ENCODE assay signal across 1 cellular context in genomic region chr13:98267080-98267912, GRCh38.
TF ChIP-seq lines count a peak whose summit lies in the region.

No MANE protein-coding gene starts in this region.

TF ChIP-seq in HepG2, 621 proteins besides CTCF, POLR2A, EP300 and RAD21 (continued from another document and continues in another):
- peak; percentile 82 for TF ChIP-seq CBX5 (CRISPR knock-in tag; IDR thresholded peaks at IDR 0.05; ENCODE audit: borderline replicate concordance)
- TF ChIP-seq SNAPC2 (CRISPR knock-in tag; IDR thresholded peaks at IDR 0.05): 0 out of 2 replicates have a peak, but pooled peaks have one; percentile 15
- no peak for TF ChIP-seq ZNF431 (CRISPR knock-in tag; IDR thresholded peaks at IDR 0.05; ENCODE audit: borderline replicate concordance, low read depth)
- no peak for TF ChIP-seq HHEX (CRISPR knock-in tag; IDR thresholded peaks at IDR 0.05)
- no peak for TF ChIP-seq ZNF710 (CRISPR knock-in tag; IDR thresholded peaks at IDR 0.05; ENCODE audit: borderline replicate concordance)
- no peak for TF ChIP-seq HCFC1 (IDR thresholded peaks at IDR 0.05; ENCODE audit: low read depth, low read length)
- no peak for TF ChIP-seq SRSF1 (optimal IDR thresholded peaks at IDR 0.05; ENCODE audit: low read depth, low read length)
- TF ChIP-seq NR2C2 (CRISPR knock-in tag; IDR thresholded peaks at IDR 0.05; ENCODE audit: borderline replicate concordance): no peak; the same call in 1 of the 2 replicates
- no peak for TF ChIP-seq ZNF567 (CRISPR knock-in tag; IDR thresholded peaks at IDR 0.05; ENCODE audit: borderline replicate concordance)
- TF ChIP-seq ZUFSP (CRISPR knock-in tag; IDR thresholded peaks at IDR 0.05; ENCODE audit: borderline replicate concordance): no peak
- TF ChIP-seq ZNF224 (CRISPR knock-in tag; IDR thresholded peaks at IDR 0.05): 0 out of 2 replicates have a peak, but pooled peaks have one; percentile 72
- TF ChIP-seq ZNF704 (CRISPR knock-in tag; IDR thresholded peaks at IDR 0.05; ENCODE audit: borderline replicate concordance): no peak
- TF ChIP-seq KDM5A (IDR thresholded peaks at IDR 0.05; ENCODE audit: borderline replicate concordance, low read length): no peak; the same call in 1 of the 2 replicates
- TF ChIP-seq PBX3 (CRISPR knock-in tag; IDR thresholded peaks at IDR 0.05; ENCODE audit: borderline replicate concordance): no peak
- no peak for TF ChIP-seq BRCA1 (CRISPR knock-in tag; IDR thresholded peaks at IDR 0.05)
- no peak for TF ChIP-seq ZBTB4 (CRISPR knock-in tag; IDR thresholded peaks at IDR 0.05; ENCODE audit: borderline replicate concordance)
- peak; percentile 71 for TF ChIP-seq HNF4A (CRISPR knock-in tag; IDR thresholded peaks at IDR 0.05)
- TF ChIP-seq DBP (CRISPR knock-in tag; IDR thresholded peaks at IDR 0.05; ENCODE audit: not compliant biosample characterization): no peak
- no peak for TF ChIP-seq ZFAT (CRISPR knock-in tag; conservative IDR thresholded peaks at IDR 0.05)
- no peak for TF ChIP-seq KLF16 (CRISPR knock-in tag; IDR thresholded peaks at IDR 0.05)
- TF ChIP-seq ZSCAN29 (CRISPR knock-in tag; conservative IDR thresholded peaks at IDR 0.05): peak; percentile 67; the same call in 1 of the 2 replicates
- no peak for TF ChIP-seq FLYWCH1 (CRISPR knock-in tag; IDR thresholded peaks at IDR 0.05)
- no peak for TF ChIP-seq ETS1 (CRISPR knock-in tag; IDR thresholded peaks at IDR 0.05)
- TF ChIP-seq ZSCAN21 (CRISPR knock-in tag; IDR thresholded peaks at IDR 0.05; ENCODE audit: borderline replicate concordance): peak; percentile 34; the same call in 1 of the 2 replicates
- no peak for TF ChIP-seq SALL2 (CRISPR knock-in tag; IDR thresholded peaks at IDR 0.05)
- no peak for TF ChIP-seq SOX13 (IDR thresholded peaks at IDR 0.05)
- peak in 1 of 2 experiments; percentile 81; a peak in 2 of 4 replicates for TF ChIP-seq SOX13 (CRISPR knock-in tag; conservative IDR thresholded peaks at IDR 0.05 in 1 of 2, IDR thresholded peaks at IDR 0.05 in 1 of 2)
- TF ChIP-seq ATAD3A (CRISPR knock-in tag; IDR thresholded peaks at IDR 0.05): no peak
- no peak for TF ChIP-seq ADNP (CRISPR knock-in tag; IDR thresholded peaks at IDR 0.05)
- no peak for TF ChIP-seq DNMT1 (CRISPR knock-in tag; IDR thresholded peaks at IDR 0.05)
- TF ChIP-seq ZNF230 (CRISPR knock-in tag; IDR thresholded peaks at IDR 0.05): no peak; the same call in 1 of the 2 replicates
- no peak for TF ChIP-seq ZKSCAN1 (IDR thresholded peaks at IDR 0.05; ENCODE audit: low read length)
- peak; percentile 37; the same call in 1 of the 2 replicates for TF ChIP-seq NCOA1 (CRISPR knock-in tag; IDR thresholded peaks at IDR 0.05)
- TF ChIP-seq ATF4 (CRISPR knock-in tag; IDR thresholded peaks at IDR 0.05): 0 out of 4 replicates have a peak, but pooled peaks of 1 of the 2 experiments have one; percentile 33
- no peak for TF ChIP-seq YEATS2 (CRISPR knock-in tag; IDR thresholded peaks at IDR 0.05; ENCODE audit: borderline replicate concordance)
- no peak for TF ChIP-seq ZFYVE20 (CRISPR knock-in tag; IDR thresholded peaks at IDR 0.05; ENCODE audit: borderline replicate concordance, low read depth)
- TF ChIP-seq MXI1 (IDR thresholded peaks at IDR 0.05; ENCODE audit: borderline replicate concordance, low read depth, low read length): peak; percentile 56; the same call in 1 of the 3 replicates
- TF ChIP-seq ZNF788 (CRISPR knock-in tag; IDR thresholded peaks at IDR 0.05; ENCODE audit: borderline replicate concordance): no peak; the same call in 1 of the 2 replicates
- no peak for TF ChIP-seq ARNT2 (CRISPR knock-in tag; IDR thresholded peaks at IDR 0.05; ENCODE audit: low read depth)
- TF ChIP-seq ZNF101 (CRISPR knock-in tag; IDR thresholded peaks at IDR 0.05; ENCODE audit: borderline replicate concordance, low read depth): no peak
- TF ChIP-seq SSRP1 (CRISPR knock-in tag; IDR thresholded peaks at IDR 0.05): no peak
- no peak for TF ChIP-seq ZFP37 (CRISPR knock-in tag; IDR thresholded peaks at IDR 0.05; ENCODE audit: borderline replicate concordance)
- TF ChIP-seq ZNF574 (CRISPR knock-in tag; IDR thresholded peaks at IDR 0.05): peak; percentile 68; the same call in 1 of the 2 replicates
- no peak for TF ChIP-seq MAF1 (CRISPR knock-in tag; IDR thresholded peaks at IDR 0.05; ENCODE audit: borderline replicate concordance)
- no peak for TF ChIP-seq TRIM24 (CRISPR knock-in tag; IDR thresholded peaks at IDR 0.05)
- TF ChIP-seq FUBP1 (CRISPR knock-in tag; IDR thresholded peaks at IDR 0.05; ENCODE audit: borderline replicate concordance): no peak
- no peak for TF ChIP-seq IRX3 (CRISPR knock-in tag; IDR thresholded peaks at IDR 0.05; ENCODE audit: borderline replicate concordance, low read depth)
